8 cellular contexts compared by ENCODE assay signal in genomic region chr16:85749686-85750020, GRCh38.
DNase-seq lines count a peak whose midpoint lies in the region; TF ChIP-seq lines count a peak whose summit lies in the region.

No MANE protein-coding gene starts in this region.

- TF ChIP-seq CTCF in WERI-Rb-1 (IDR thresholded peaks at IDR 0.05; ENCODE audit: low read depth, low read length) = no peak

- H3K9me3 ChIP-seq in WERI-Rb-1 (ENCODE audit: severe bottlenecking) (no peaks in the 10 kb centered on the region), iPS-18a (ENCODE audit: control insufficient read depth, low read depth, low read length) (no peaks in the 10 kb centered on the region), subcutaneous abdominal adipose tissue (ENCODE audit: control insufficient read depth in 5 of 5, low read length in 5 of 5) (no peaks in the 10 kb centered on the region)

- H3K27me3 ChIP-seq in WERI-Rb-1 (ENCODE audit: insufficient read depth, low read depth, severe bottlenecking) (no peaks in the 10 kb centered on the region), iPS-18a (ENCODE audit: control insufficient read depth, insufficient read depth, low read length) (peaks cover 37% of the 10 kb centered on the region), subcutaneous abdominal adipose tissue (ENCODE audit: control insufficient read depth in 5 of 5, insufficient read depth in 4 of 5, low read length in 5 of 5) (peaks cover 0 to 7% (median 0%) of the 10 kb centered on the region in 5 donors)

- DNase-seq in NCI-H82 (lab: John Stamatoyannopoulos, UW) = peak; percentile 32
- no peak for DNase-seq in NCI-H82 treated with DMSO at 0.1 percent for 48 hours (lab: John Stamatoyannopoulos, UW; ENCODE audit: unreplicated experiment)
- peak; percentile 58 for DNase-seq in WERI-Rb-1
- no peak for DNase-seq in GOT3 (lab: John Stamatoyannopoulos, UW)
- DNase-seq in DMS153 (lab: John Stamatoyannopoulos, UW) = no peak
- no peak for DNase-seq in NCI-H187 treated with DMSO at 0.1 percent for 48 hours (lab: John Stamatoyannopoulos, UW)

- H3K4me3 ChIP-seq in WERI-Rb-1 (ENCODE audit: low read depth, low read length) (peak overlapping the region; percentile 63), iPS-18a (ENCODE audit: low read length) (peak overlapping the region; percentile 53), subcutaneous abdominal adipose tissue (ENCODE audit: low read depth in 1 of 5, low read length in 5 of 5) (peak overlapping the region; percentile 53 to 73 (median 60))

- no peaks in the 10 kb centered on the region for H3K36me3 ChIP-seq in WERI-Rb-1
- no peaks in the 10 kb centered on the region for H3K36me3 ChIP-seq in iPS-18a (ENCODE audit: control insufficient read depth, low read depth, low read length)
- no peaks in the 10 kb centered on the region for H3K36me3 ChIP-seq in subcutaneous abdominal adipose tissue (ENCODE audit: control insufficient read depth in 5 of 5, insufficient read depth in 5 of 5, low read length in 5 of 5)

- peaks cover 27% of the 10 kb centered on the region for H3K4me1 ChIP-seq in iPS-18a (ENCODE audit: control insufficient read depth, low read depth, low read length)
- peaks cover 1 to 33% (median 27%) of the 10 kb centered on the region in 5 donors for H3K4me1 ChIP-seq in subcutaneous abdominal adipose tissue (ENCODE audit: control insufficient read depth in 5 of 5, insufficient read depth in 5 of 5, low read length in 5 of 5)

- H3K9ac ChIP-seq in iPS-18a (ENCODE audit: low read length) = no peak overlapping the region
- peak overlapping the region in 1 of 5 donors; percentile 30 for H3K9ac ChIP-seq in subcutaneous abdominal adipose tissue (ENCODE audit: low read length in 5 of 5)

- H3K27ac ChIP-seq in WERI-Rb-1 (peak overlapping the region; percentile 85), iPS-18a (ENCODE audit: low read length) (no peak overlapping the region), subcutaneous abdominal adipose tissue (ENCODE audit: low read depth, low read length) (no peak overlapping the region)

Comparison
In these comparisons a context has a peak if more than half of its experiments do, and no peak if none do; other contexts are left out.
1. DNase-seq: peak in NCI-H82 (single experiment) and WERI-Rb-1 (single experiment); none in NCI-H82 treated with DMSO at 0.1 percent for 48 hours (single experiment), GOT3 (single experiment), DMS153 (single experiment) and NCI-H187 treated with DMSO at 0.1 percent for 48 hours (single experiment).
2. Peak in every context shown above with its lines, with median percentiles within 50 percentile points of each other: H3K4me3 ChIP-seq.